ENCODE assay signal across 24 cellular contexts in the genomic region with DNA sequence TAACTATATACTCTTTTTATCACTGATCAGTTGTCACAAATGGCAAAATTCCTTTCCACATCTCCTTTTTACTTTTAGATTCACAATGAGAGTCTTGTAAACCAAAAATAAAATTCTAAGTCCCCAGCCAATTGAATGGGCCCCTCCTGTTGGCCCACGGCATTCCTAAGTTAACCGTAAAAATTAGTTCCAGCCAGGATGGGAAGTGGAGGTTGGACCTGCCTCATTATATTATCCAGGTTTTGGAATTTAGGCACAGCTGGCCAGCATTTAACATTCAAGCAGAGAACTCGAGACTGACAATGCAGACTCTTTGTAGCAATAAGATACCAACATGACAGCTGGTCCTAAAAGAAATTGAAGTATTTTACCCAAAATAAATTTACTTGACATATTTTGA.
"Had no signal": no experiment of that assay in that cellular context is flagged by ENCODE, and none has a peak within 500 bp of the region (broad histone marks: within the 10 kb centered on the region; RNA-seq: fewer than 3 reads in every experiment).

No MANE protein-coding gene starts in this region.

- H3K9me3 Mint-ChIP-seq: activated CD4-positive, alpha-beta T cell treated with anti-CD3 and anti-CD28 coated beads, Interleukin-2, amount 10 ng/mL, durations not matched to agents 24 days and 14 days; activated naive CD4-positive, alpha-beta T cell treated with anti-CD3 and anti-CD28 coated beads, Interleukin-2, amount 10 ng/mL, durations not matched to agents 7 days and 5 days; activated naive CD8-positive, alpha-beta T cell treated with anti-CD3 and anti-CD28 coated beads, Interleukin-2, amount 10 ng/mL, durations not matched to agents 7 days and 5 days; activated T-helper 1 cell treated with anti-CD3 and anti-CD28 coated beads, Interleukin-12 subunit alpha, Interleukin-12 subunit beta, Interleukin-2, Interleukin-4 antibody, amounts not matched to agents 30 ng/mL and 10 ng/mL and 1 ng/mL, durations not matched to agents 14 hours and 24 hours and 36 hours had no signal

- H3K27me3 Mint-ChIP-seq: activated CD4-positive, alpha-beta memory T cell treated with anti-CD3 and anti-CD28 coated beads for 36 hours; activated CD4-positive, alpha-beta T cell treated with anti-CD3 and anti-CD28 coated beads, Interleukin-2, amount 10 ng/mL, durations not matched to agents 24 days and 14 days; activated naive CD4-positive, alpha-beta T cell treated with anti-CD3 and anti-CD28 coated beads, Interleukin-2, amount 10 ng/mL, durations not matched to agents 7 days and 5 days; activated naive CD8-positive, alpha-beta T cell treated with anti-CD3 and anti-CD28 coated beads, Interleukin-2, amount 10 ng/mL, durations not matched to agents 7 days and 5 days; central memory CD8-positive, alpha-beta T cell; T-helper 17 cell had no signal

- H3K27ac Mint-ChIP-seq: activated CD4-positive, alpha-beta memory T cell treated with anti-CD3 and anti-CD28 coated beads for 36 hours; activated CD4-positive, alpha-beta T cell treated with anti-CD3 and anti-CD28 coated beads, Interleukin-2, amount 10 ng/mL, durations not matched to agents 24 days and 14 days; activated naive CD4-positive, alpha-beta T cell treated with anti-CD3 and anti-CD28 coated beads, Interleukin-2, amount 10 ng/mL, durations not matched to agents 7 days and 5 days; activated naive CD8-positive, alpha-beta T cell treated with anti-CD3 and anti-CD28 coated beads, Interleukin-2, amount 10 ng/mL, durations not matched to agents 7 days and 5 days; activated T-helper 1 cell treated with anti-CD3 and anti-CD28 coated beads, Interleukin-12 subunit alpha, Interleukin-12 subunit beta, Interleukin-2, Interleukin-4 antibody, amounts not matched to agents 30 ng/mL and 10 ng/mL and 1 ng/mL, durations not matched to agents 14 hours and 24 hours and 36 hours; immature natural killer cell; natural killer cell; T-helper 17 cell had no signal

- H3K4me1 ChIP-seq: spleen, tibial nerve had no signal

- H3K27ac ChIP-seq: spleen, tibial nerve, WERI-Rb-1 had no signal

- H3K4me3 ChIP-seq: spleen, tibial nerve had no signal

- H3K36me3 ChIP-seq: spleen, tibial nerve, WERI-Rb-1 had no signal

- H3K27me3 ChIP-seq: spleen, tibial nerve had no signal

- H3K4me1 Mint-ChIP-seq: activated CD4-positive, alpha-beta T cell treated with anti-CD3 and anti-CD28 coated beads, Interleukin-2, amount 10 ng/mL, durations not matched to agents 24 days and 14 days; activated naive CD4-positive, alpha-beta T cell treated with anti-CD3 and anti-CD28 coated beads, Interleukin-2, amount 10 ng/mL, durations not matched to agents 7 days and 5 days; activated naive CD8-positive, alpha-beta T cell treated with anti-CD3 and anti-CD28 coated beads, Interleukin-2, amount 10 ng/mL, durations not matched to agents 7 days and 5 days; central memory CD8-positive, alpha-beta T cell; immature natural killer cell; natural killer cell; T-helper 17 cell had no signal

- H3K9me3 ChIP-seq: spleen, tibial nerve had no signal

- H3K36me3 Mint-ChIP-seq: activated CD4-positive, alpha-beta memory T cell treated with anti-CD3 and anti-CD28 coated beads for 36 hours; activated naive CD4-positive, alpha-beta T cell treated with anti-CD3 and anti-CD28 coated beads, Interleukin-2, amount 10 ng/mL, durations not matched to agents 7 days and 5 days; activated naive CD8-positive, alpha-beta T cell treated with anti-CD3 and anti-CD28 coated beads, Interleukin-2, amount 10 ng/mL, durations not matched to agents 7 days and 5 days; immature natural killer cell; natural killer cell had no signal

- H3K4me3 Mint-ChIP-seq: activated CD4-positive, alpha-beta memory T cell treated with anti-CD3 and anti-CD28 coated beads for 36 hours; activated CD4-positive, alpha-beta T cell treated with anti-CD3 and anti-CD28 coated beads, Interleukin-2, amount 10 ng/mL, durations not matched to agents 24 days and 14 days; activated naive CD4-positive, alpha-beta T cell treated with anti-CD3 and anti-CD28 coated beads, Interleukin-2, amount 10 ng/mL, durations not matched to agents 7 days and 5 days; activated naive CD8-positive, alpha-beta T cell treated with anti-CD3 and anti-CD28 coated beads, Interleukin-2, amount 10 ng/mL, durations not matched to agents 7 days and 5 days; activated T-helper 1 cell treated with anti-CD3 and anti-CD28 coated beads, Interleukin-12 subunit alpha, Interleukin-12 subunit beta, Interleukin-2, Interleukin-4 antibody, amounts not matched to agents 30 ng/mL and 10 ng/mL and 1 ng/mL, durations not matched to agents 14 hours and 24 hours and 36 hours; central memory CD8-positive, alpha-beta T cell; immature natural killer cell; natural killer cell; T-helper 17 cell had no signal

- DNase-seq: activated CD4-positive, alpha-beta memory T cell treated with anti-CD3 and anti-CD28 coated beads for 36 hours; activated CD4-positive, alpha-beta T cell treated with anti-CD3 and anti-CD28 coated beads, Interleukin-2, amount 10 ng/mL, durations not matched to agents 24 days and 14 days; activated CD4-positive, CD25-positive, alpha-beta regulatory T cell treated with anti-CD3 and anti-CD28 coated beads, Interleukin-2, amount 50 U/mL, for 72 hours; activated CD8-positive, alpha-beta memory T cell treated with anti-CD3 and anti-CD28 coated beads, Interleukin-2, amount 50 U/mL, for 4 hours; activated gamma-delta T cell; activated naive CD4-positive, alpha-beta T cell treated with anti-CD3 and anti-CD28 coated beads, Interleukin-2, amount 10 ng/mL, durations not matched to agents 7 days and 5 days; activated naive CD8-positive, alpha-beta T cell treated with anti-CD3 and anti-CD28 coated beads, Interleukin-2, amount 10 ng/mL, durations not matched to agents 7 days and 5 days; activated T-cell treated with anti-CD3 and anti-CD28 coated beads, Interleukin-2, amount 50 U/mL, for 1 hour; dermis blood vessel endothelial cell; effector CD8-positive, alpha-beta T cell; immature natural killer cell; midbrain; natural killer cell; posterior cingulate gyrus; right cardiac atrium; spleen; stimulated activated naive CD4-positive, alpha-beta T cell; SW 1271; T-helper 17 cell; T1000; WERI-Rb-1 had no signal
